ENCODE assay signal across 8 cellular contexts in the genomic region with DNA sequence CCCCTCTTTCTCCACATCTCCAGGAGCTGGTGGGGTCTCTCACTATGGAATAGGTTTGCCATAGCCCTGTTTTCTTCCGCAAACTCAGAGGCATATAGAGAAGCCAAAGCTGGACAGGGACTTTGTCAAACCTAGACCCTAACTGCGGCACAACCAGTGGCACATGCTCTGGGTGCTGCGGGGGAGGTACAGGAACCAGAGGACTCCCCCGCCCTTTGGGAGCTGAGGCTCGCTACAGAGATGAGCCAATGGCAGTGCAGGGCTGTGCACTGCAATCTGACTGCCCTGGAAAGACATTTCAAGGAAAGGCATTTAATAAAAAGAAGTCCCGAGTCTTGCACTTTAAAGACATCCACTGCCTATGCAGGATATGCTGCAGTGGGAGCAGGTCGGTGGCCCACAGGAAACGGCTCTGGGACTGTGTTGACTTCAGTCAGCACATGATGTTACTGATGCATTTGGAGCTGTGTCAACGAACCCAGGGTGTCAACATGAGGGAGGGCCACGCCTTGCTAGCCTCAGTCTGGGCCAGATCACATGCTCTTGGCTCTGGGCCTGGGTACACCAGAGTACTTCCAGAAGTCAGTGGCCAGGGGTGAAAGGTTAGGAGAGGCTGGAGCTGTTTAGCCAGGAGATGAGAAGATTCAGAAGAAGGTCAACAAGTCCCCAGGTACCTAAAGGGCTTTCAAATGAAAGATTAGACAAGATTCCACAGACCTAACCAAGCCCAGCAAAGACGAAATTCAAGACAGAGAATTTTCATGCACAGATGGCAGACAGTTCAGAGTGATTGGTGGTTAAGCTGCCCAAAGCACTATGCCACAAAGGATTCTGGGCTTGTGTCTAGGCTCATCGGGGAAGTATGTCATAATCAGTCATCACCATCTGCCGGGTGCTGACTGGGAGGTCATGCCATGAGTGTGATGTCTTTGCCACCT. TPM values are rescaled to one million over a fixed set of nuclear protein-coding genes. Genes with fewer than 3 reads are reported as not detected.
DNase-seq lines count a peak whose midpoint lies in the region; ATAC-seq and TF ChIP-seq lines count a peak whose summit lies in the region.

No MANE protein-coding gene starts in this region.

- H3K9me3 ChIP-seq in trophoblast cell (ENCODE audit: insufficient read depth, low read depth, low read length) (no peaks in the 10 kb centered on the region), BE2C (no peaks in the 10 kb centered on the region)

- H3K18ac ChIP-seq in trophoblast cell (ENCODE audit: low read length), result no peak overlapping the region

- H2BK120ac ChIP-seq in trophoblast cell (ENCODE audit: insufficient read depth, low read length, poor library complexity), result no peak overlapping the region

- no peak for ATAC-seq in HG02870 (IDR thresholded peaks at IDR 0.05; ENCODE audit: unreplicated experiment)

- no CpG with 5 or more reads among the region's 13 CpGs for WGBS in trophoblast cell (ENCODE audit: extremely low coverage, insufficient coverage, insufficient read length)

- H2AK5ac ChIP-seq in trophoblast cell (ENCODE audit: low read length), result no peak overlapping the region

- no peak overlapping the region for H3K23ac ChIP-seq in trophoblast cell (ENCODE audit: low read length)

- TF ChIP-seq CTCF in fibroblast of villous mesenchyme (IDR thresholded peaks at IDR 0.05; ENCODE audit: insufficient read depth, low read depth, low read length) (no peak), BE2C (IDR thresholded peaks at IDR 0.05; ENCODE audit: low read depth, low read length) (no peak)

- no peak overlapping the region for H2AFZ ChIP-seq in trophoblast cell (ENCODE audit: insufficient read depth, low read length, poor library complexity)

- H3K79me2 ChIP-seq in trophoblast cell (ENCODE audit: control insufficient read depth, insufficient read depth, low read length, poor library complexity), result no peaks in the 10 kb centered on the region

- no peak overlapping the region for H3K14ac ChIP-seq in trophoblast cell (ENCODE audit: low read length)

- H4K12ac ChIP-seq in trophoblast cell (ENCODE audit: low read depth, low read length), result no peak overlapping the region

- no peak overlapping the region for H4K8ac ChIP-seq in trophoblast cell (ENCODE audit: low read depth, low read length)

- peak; percentile 37 for DNase-seq in stimulated activated CD4-positive, alpha-beta T cell treated with anti-CD3 and anti-CD28 coated beads, Interleukin-1b, Interleukin-23, amount 100 ng/mL, for 48 hours
- DNase-seq in stimulated activated CD4-positive, alpha-beta T cell treated with anti-CD3 and anti-CD28 coated beads, Interleukin-4, amount 100 ng/mL, for 1 hour, result no peak
- DNase-seq in activated CD4-positive, alpha-beta T cell treated with anti-CD3 and anti-CD28 coated beads, Interleukin-2, amount 50 U/mL, for 1 hour, result peak; percentile 13
- DNase-seq in fibroblast of villous mesenchyme (ENCODE audit: low read depth) (peak; percentile 97), trophoblast cell (peak; percentile 51 to 52), iPS-NIHi7 (ENCODE audit: extremely low spot score) (no peak), BE2C (no peak)

- H3K79me1 ChIP-seq in trophoblast cell (ENCODE audit: low read length), result peaks cover 2% of the 10 kb centered on the region

- no peak overlapping the region for H2BK12ac ChIP-seq in trophoblast cell (ENCODE audit: low read length)

- H3K36me3 ChIP-seq in trophoblast cell (ENCODE audit: control insufficient read depth in 1 of 2, insufficient read depth in 2 of 2, low read length in 2 of 2) (peaks cover 30 to 31% of the 10 kb centered on the region in 2 experiments), BE2C (peaks cover 29% of the 10 kb centered on the region)

- no peak overlapping the region for H3K27ac ChIP-seq in trophoblast cell (ENCODE audit: low read depth, low read length)

- H3K4ac ChIP-seq in trophoblast cell (ENCODE audit: low read depth, low read length), result no peak overlapping the region

- no peak overlapping the region for H3K9ac ChIP-seq in trophoblast cell (ENCODE audit: low read length)

- H3K4me2 ChIP-seq in trophoblast cell (ENCODE audit: low read length), result no peak overlapping the region

- H3K4me1 ChIP-seq in trophoblast cell (ENCODE audit: control insufficient read depth in 1 of 2, insufficient read depth in 2 of 2, low read length in 2 of 2) (peaks cover 15 to 16% of the 10 kb centered on the region in 2 experiments), BE2C (peaks cover 19% of the 10 kb centered on the region)

- no peak overlapping the region for H3K4me3 ChIP-seq in fibroblast of villous mesenchyme (ENCODE audit: low read depth, low read length)
- H3K4me3 ChIP-seq in trophoblast cell (ENCODE audit: low read depth, low read length), result no peak overlapping the region
- H3K4me3 ChIP-seq in BE2C (ENCODE audit: low read depth, low read length), result no peak overlapping the region

- H4K91ac ChIP-seq in trophoblast cell (ENCODE audit: low read depth, low read length), result no peak overlapping the region

- no peak overlapping the region for H2BK5ac ChIP-seq in trophoblast cell (ENCODE audit: low read depth, low read length, poor library complexity)

- H3K27me3 ChIP-seq in trophoblast cell (ENCODE audit: insufficient read depth, low read length) (no peaks in the 10 kb centered on the region), BE2C (no peaks in the 10 kb centered on the region)

RNA-seq across cellular contexts. Expression of gene SLC35F6, which starts 8.2 kb away (rescaled TPM):
- total RNA-seq in fibroblast of villous mesenchyme, result 87.2 and 87.3 TPM in 2 replicates
- 22.9 and 23.5 TPM in 2 replicates for polyA plus RNA-seq in trophoblast cell (2013)
- polyA plus RNA-seq in BE2C (2012; ENCODE audit: insufficient read depth, insufficient read length, low read depth), result 20.8 TPM

RNA-seq across cellular contexts. Expression of gene CENPA, which starts 13.5 kb away (rescaled TPM):
- total RNA-seq in fibroblast of villous mesenchyme, result 7.4 and 9.5 TPM in 2 replicates
- polyA plus RNA-seq in trophoblast cell (2013), result 15.2 and 16.5 TPM in 2 replicates
- 3.7 TPM for polyA plus RNA-seq in BE2C (2012; ENCODE audit: insufficient read depth, insufficient read length, low read depth)

Comparison
In these comparisons a context has a peak if more than half of its experiments do, and no peak if none do; other contexts are left out.
1. DNase-seq: peak in stimulated activated CD4-positive, alpha-beta T cell treated with anti-CD3 and anti-CD28 coated beads, Interleukin-1b, Interleukin-23, amount 100 ng/mL, for 48 hours (single experiment), activated CD4-positive, alpha-beta T cell treated with anti-CD3 and anti-CD28 coated beads, Interleukin-2, amount 50 U/mL, for 1 hour (single experiment), fibroblast of villous mesenchyme (single experiment) and trophoblast cell (2 of 2); none in stimulated activated CD4-positive, alpha-beta T cell treated with anti-CD3 and anti-CD28 coated beads, Interleukin-4, amount 100 ng/mL, for 1 hour (single experiment), iPS-NIHi7 (single experiment) and BE2C (single experiment).